ENCODE assay signal across 13 cellular contexts in the genomic region with DNA sequence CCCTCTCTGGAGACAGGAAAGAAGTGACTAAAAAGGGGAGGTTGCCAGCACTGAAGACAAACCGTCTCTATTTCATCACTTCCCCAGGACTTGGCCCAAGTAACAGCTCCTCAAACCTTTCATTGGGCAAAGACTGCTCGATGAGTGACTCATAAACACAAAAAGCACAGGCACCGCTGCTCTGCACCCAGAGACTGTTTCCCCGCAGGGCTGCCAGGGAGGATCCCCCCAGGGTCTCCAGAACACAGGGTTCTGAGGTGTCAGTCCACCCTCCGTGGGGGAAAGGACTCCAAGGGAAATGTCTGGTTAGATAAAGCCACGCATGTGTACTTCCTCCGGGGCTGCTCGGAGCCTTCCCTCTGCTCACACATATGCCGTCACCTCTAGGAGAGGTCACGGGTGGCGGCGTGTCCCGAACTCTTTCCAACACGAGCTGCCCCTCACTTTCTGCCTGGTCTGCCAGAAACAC. TPM values are rescaled to one million over a fixed set of nuclear protein-coding genes. Genes with fewer than 3 reads are reported as not detected.
A peak's percentile ranks its signal among the peaks of the same experiment; 100 is the strongest.
DNase-seq lines count a peak whose midpoint lies in the region; ATAC-seq and TF ChIP-seq lines count a peak whose summit lies in the region.
"Had no signal": no experiment of that assay in that cellular context is flagged by ENCODE, and none has a peak within 500 bp of the region (broad histone marks: within the 10 kb centered on the region; RNA-seq: fewer than 3 reads in every experiment).

No MANE protein-coding gene starts in this region.

- H3K27me3 ChIP-seq in foreskin keratinocyte: peaks cover 37% of the 10 kb centered on the region
- peaks cover 42% of the 10 kb centered on the region for H3K27me3 ChIP-seq in hepatocyte

- H3K9me2 ChIP-seq in hepatocyte (replicated peaks; ENCODE audit: insufficient read depth): no peaks in the 10 kb centered on the region

- no peaks in the 10 kb centered on the region for H3K79me2 ChIP-seq in hepatocyte

- H4K20me1 ChIP-seq in hepatocyte (ENCODE audit: insufficient read depth, poor library complexity, severe bottlenecking): no peaks in the 10 kb centered on the region

- 73% methylated on average over 14 of the region's 14 CpGs for WGBS in hepatocyte (ENCODE audit: low lambda C conversion rate, missing lambda C conversion rate)

- no peak overlapping the region for H2AFZ ChIP-seq in hepatocyte

- DNase-seq in AG08395 (ENCODE audit: low spot score) (peak; percentile 78), HCEC 1CT (peak; percentile 75), RKO (ENCODE audit: low spot score) (peak; percentile 34), foreskin keratinocyte (no peak), hepatocyte (ENCODE audit: low spot score) (no peak), pons (ENCODE audit: low spot score) (no peak), NCI-H524 treated with DMSO at 0.1 percent for 48 hours (lab: John Stamatoyannopoulos, UW) (no peak)
- DNase-seq in stimulated activated CD4-positive, alpha-beta T cell treated with anti-CD3 and anti-CD28 coated beads, Interleukin-4, amount 100 ng/mL, for 1 hour: no peak
- DNase-seq: activated naive CD4-positive, alpha-beta T cell treated with Interleukin-2 at 50 U/mL for 16 hours; DMS153; NCI-H1048; NCI-H446 treated with DMSO at 0.1 percent for 48 hours had no signal

- no peaks in the 10 kb centered on the region for H3K9me3 ChIP-seq in hepatocyte (ENCODE audit: low read depth)

- H3K27ac ChIP-seq in foreskin keratinocyte: no peak overlapping the region
- no peak overlapping the region for H3K27ac ChIP-seq in hepatocyte
- H3K27ac ChIP-seq: RWPE1 had no signal

- no peaks in the 10 kb centered on the region for H3K36me3 ChIP-seq in hepatocyte (replicated peaks; ENCODE audit: insufficient read depth, low read depth)

- no peak for TF ChIP-seq CTCF in foreskin keratinocyte (conservative IDR thresholded peaks at IDR 0.05)
- no peak for TF ChIP-seq CTCF in hepatocyte (IDR thresholded peaks at IDR 0.05; ENCODE audit: poor library complexity)

- H3K4me2 ChIP-seq in hepatocyte: no peak overlapping the region

- peak; percentile 8 for ATAC-seq in foreskin keratinocyte

- H3K4me3 ChIP-seq in hepatocyte: no peak overlapping the region

- no peaks in the 10 kb centered on the region for H3K4me1 ChIP-seq in foreskin keratinocyte
- H3K4me1 ChIP-seq in hepatocyte (ENCODE audit: insufficient read depth): no peaks in the 10 kb centered on the region

RNA-seq across cellular contexts. Expression of a gene that starts 59.9 kb away (rescaled TPM):
- total RNA-seq in foreskin keratinocyte: 184 and 210 TPM in 2 replicates
- 88.5 and 92.0 TPM in 2 replicates for polyA plus RNA-seq in foreskin keratinocyte
- 305 and 326 TPM in 2 replicates for total RNA-seq in hepatocyte
- 152 and 196 TPM in 2 replicates for polyA plus RNA-seq in hepatocyte

Comparison
In these comparisons a context has a peak if more than half of its experiments do, and no peak if none do; other contexts are left out.
1. DNase-seq: peak in AG08395 (single experiment), HCEC 1CT (single experiment) and RKO (single experiment); none in foreskin keratinocyte (0 of 2), stimulated activated CD4-positive, alpha-beta T cell treated with anti-CD3 and anti-CD28 coated beads, Interleukin-4, amount 100 ng/mL, for 1 hour (single experiment), hepatocyte (single experiment), pons (single experiment) and NCI-H524 treated with DMSO at 0.1 percent for 48 hours (single experiment).